15 cellular contexts compared by ENCODE assay signal in the genomic region with DNA sequence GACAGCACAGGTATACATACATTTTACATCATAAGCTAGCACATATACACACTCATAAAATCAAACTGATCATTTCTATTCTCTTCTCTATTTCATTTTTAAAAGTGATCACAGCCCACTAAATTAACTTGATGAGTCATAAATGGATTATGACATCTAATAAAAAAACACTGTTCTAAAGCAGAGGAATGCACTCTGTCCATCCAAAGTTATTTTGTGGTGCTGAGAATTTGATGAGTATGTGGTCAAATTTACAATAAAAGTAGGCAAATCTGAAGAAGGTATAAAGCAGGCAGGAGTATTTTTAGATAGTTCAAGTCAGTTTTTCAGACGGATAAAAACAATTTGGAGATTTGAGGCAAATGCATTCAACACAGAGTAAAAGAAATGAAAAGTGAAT.
DNase-seq lines count a peak whose midpoint lies in the region; TF ChIP-seq lines count a peak whose summit lies in the region.
"Had no signal": no experiment of that assay in that cellular context is flagged by ENCODE, and none has a peak within 500 bp of the region (broad histone marks: within the 10 kb centered on the region; RNA-seq: fewer than 3 reads in every experiment).

No MANE protein-coding gene starts in this region.

- H3K4me3 ChIP-seq in mammary epithelial cell (replicated peaks in 1 of 3; ENCODE audit: insufficient read depth in 1 of 3, low read depth in 2 of 3, low read length in 3 of 3) (no peak overlapping the region), mesenchymal stem cell (ENCODE audit: insufficient read depth in 1 of 2, low read depth in 1 of 2, low read length in 2 of 2) (no peak overlapping the region)

- intact Hi-C loops in mammary epithelial cell (cut with micrococcal nuclease) (loop anchor here (5.0 to 10.0 kb wide), 3 partner anchors 105 to 542 kb away; partner anchors contain the start of gene NOL4), MCF 10A (cut with micrococcal nuclease) (loop anchor here (5.0 kb wide), 2 partner anchors 542 to 887 kb away; no protein-coding TSS in a partner anchor)

- H4K91ac ChIP-seq in mesenchymal stem cell (ENCODE audit: low read length) = no peak overlapping the region

- no peaks in the 10 kb centered on the region for H3K79me1 ChIP-seq in mesenchymal stem cell (replicated peaks; ENCODE audit: low read length, poor library complexity, severe bottlenecking)

- no peak for TF ChIP-seq CTCF in mammary epithelial cell (conservative IDR thresholded peaks at IDR 0.05 in 1 of 2, IDR thresholded peaks at IDR 0.05 in 1 of 2; ENCODE audit: extremely low read depth in 1 of 2, insufficient read depth in 1 of 2, low read depth in 1 of 2, low read length in 2 of 2)
- TF ChIP-seq CTCF in MCF 10A (IDR thresholded peaks at IDR 0.05; ENCODE audit: unreplicated experiment) = no peak

- no peak overlapping the region for H3K4ac ChIP-seq in mesenchymal stem cell (ENCODE audit: low read depth in 1 of 2, low read length in 2 of 2)

- BruUV-seq in mammary epithelial cell (replicated peaks; lab: Mats Ljungman, UMichigan) (no TSS peak), MCF 10A (replicated peaks; lab: Mats Ljungman, UMichigan) (no TSS peak)

- H2BK15ac ChIP-seq in mesenchymal stem cell (ENCODE audit: low read depth, poor library complexity, severe bottlenecking) = no peak overlapping the region

- WGBS in mammary epithelial cell (ENCODE audit: low coverage, missing lambda C conversion rate) = 6% methylated on average over 1 of the region's 1 CpG
- WGBS in mesenchymal stem cell = 86% methylated on average over 1 of the region's 1 CpG

- H3K9ac ChIP-seq in mammary epithelial cell (ENCODE audit: insufficient read depth, low read length) (no peak overlapping the region), mesenchymal stem cell (ENCODE audit: low read length) (no peak overlapping the region)

- CTCF ChIA-PET in mammary epithelial cell (lab: Charles Lee; ENCODE audit: low non-redundant PET) = no interaction called here
- CTCF ChIA-PET in MCF 10A (lab: Yijun Ruan, JAX) = interaction anchor here (0.5 kb wide), 1 partner anchor 806 kb away, joined by 5 read pairs; no protein-coding TSS in a partner anchor

- in situ Hi-C loops in mammary epithelial cell (cut with MboI; ENCODE audit: low sequenced_read_pairs in 2 of 2) = loop anchor here (5.0 to 10.0 kb wide), 2 partner anchors 202 to 205 kb away; no protein-coding TSS in a partner anchor
- in situ Hi-C loops in KBM-7 (cut with MboI; ENCODE audit: low pct_unique_long_range_greater_than_20kb, low sequenced_read_pairs) = no loop called here

- H3K9me3 ChIP-seq in mammary epithelial cell (replicated peaks; ENCODE audit: insufficient read depth, low read length) (no peaks in the 10 kb centered on the region), mesenchymal stem cell (ENCODE audit: control insufficient read depth, low read length) (no peaks in the 10 kb centered on the region)

- H3K79me2 ChIP-seq in mammary epithelial cell (ENCODE audit: insufficient read depth, low read length) = no peaks in the 10 kb centered on the region

- no peaks in the 10 kb centered on the region for H3K27me3 Mint-ChIP-seq in MCF 10A (ENCODE audit: insufficient read depth, unreplicated experiment)
- H3K27me3 Mint-ChIP-seq: CD4-positive, alpha-beta memory T cell had no signal

- H3K36me3 ChIP-seq in mammary epithelial cell (ENCODE audit: insufficient read depth, low read length) = no peaks in the 10 kb centered on the region
- H3K36me3 ChIP-seq in mesenchymal stem cell (ENCODE audit: control insufficient read depth in 1 of 2, insufficient read depth in 2 of 2, low read depth in 1 of 2, low read length in 2 of 2) = no peaks in the 10 kb centered on the region

- no peaks in the 10 kb centered on the region for H3K27me3 ChIP-seq in mammary epithelial cell (ENCODE audit: insufficient read depth, low read length)
- no peaks in the 10 kb centered on the region for H3K27me3 ChIP-seq in mesenchymal stem cell (ENCODE audit: control insufficient read depth in 1 of 2, insufficient read depth in 1 of 2, low read length in 2 of 2)

- no peaks in the 10 kb centered on the region for H4K20me1 ChIP-seq in mammary epithelial cell (ENCODE audit: insufficient read depth, low read length)

- no peak overlapping the region for H3K27ac Mint-ChIP-seq in MCF 10A (ENCODE audit: low read depth, unreplicated experiment)
- H3K27ac Mint-ChIP-seq: CD4-positive, alpha-beta memory T cell had no signal

- H3K4me3 Mint-ChIP-seq in MCF 10A (ENCODE audit: unreplicated experiment) = no peak overlapping the region
- H3K4me3 Mint-ChIP-seq: CD4-positive, alpha-beta memory T cell had no signal

- no peak overlapping the region for H2AK5ac ChIP-seq in mesenchymal stem cell (ENCODE audit: low read length, severe bottlenecking)

- H3K4me1 Mint-ChIP-seq in MCF 10A (ENCODE audit: insufficient read depth, unreplicated experiment) = peaks cover 5% of the 10 kb centered on the region
- H3K4me1 Mint-ChIP-seq: CD4-positive, alpha-beta memory T cell had no signal

- H2BK12ac ChIP-seq in mesenchymal stem cell (ENCODE audit: low read length in 2 of 2) = no peak overlapping the region

- peaks cover 19% of the 10 kb centered on the region for H3K4me1 ChIP-seq in mammary epithelial cell (ENCODE audit: insufficient read depth, low read length)
- H3K4me1 ChIP-seq in mesenchymal stem cell (ENCODE audit: control insufficient read depth, insufficient read depth, low read depth, low read length) = peaks cover 1% of the 10 kb centered on the region

- H3K4me2 ChIP-seq in mammary epithelial cell (ENCODE audit: insufficient read depth, low read depth, low read length) (peak overlapping the region; percentile 65), mesenchymal stem cell (ENCODE audit: low read length, poor library complexity, severe bottlenecking) (no peak overlapping the region)

- H2BK120ac ChIP-seq in mesenchymal stem cell (ENCODE audit: low read depth, low read length) = no peak overlapping the region

- H3K23ac ChIP-seq in mesenchymal stem cell (ENCODE audit: low read length in 2 of 2) = no peak overlapping the region

- no peak overlapping the region for H3K18ac ChIP-seq in mesenchymal stem cell (ENCODE audit: low read depth in 1 of 2, low read length in 2 of 2)

- no peak overlapping the region for H4K8ac ChIP-seq in mesenchymal stem cell (ENCODE audit: low read length)

- H2AFZ ChIP-seq in mammary epithelial cell (ENCODE audit: low read depth, low read length) (no peak overlapping the region), mesenchymal stem cell (ENCODE audit: low read depth, low read length) (no peak overlapping the region)

- no peaks in the 10 kb centered on the region for H3K9me3 Mint-ChIP-seq in MCF 10A (ENCODE audit: unreplicated experiment)

- H3K14ac ChIP-seq in mesenchymal stem cell (ENCODE audit: low read length in 2 of 2) = no peak overlapping the region

- dilution Hi-C loops in mammary epithelial cell (cut with HindIII; ENCODE audit: low sequenced_read_pairs) = no loop called here

- H3K27ac ChIP-seq in mammary epithelial cell (ENCODE audit: insufficient read depth, low read depth, low read length) (no peak overlapping the region), mesenchymal stem cell (ENCODE audit: low read length, poor library complexity, severe bottlenecking) (peak overlapping the region; percentile 69)

- DNase-seq in mammary epithelial cell (no peak), MCF 10A (ENCODE audit: unreplicated experiment) (no peak), astrocyte of the hippocampus (ENCODE audit: low read depth, low spot score) (peak; percentile 14), mesenchymal stem cell (no peak), ureter (ENCODE audit: low spot score) (no peak), NCI-H187 (lab: John Stamatoyannopoulos, UW) (no peak), NCI-H2171 treated with DMSO at 0.1 percent for 48 hours (lab: John Stamatoyannopoulos, UW) (no peak), KBM-7 (no peak)
- DNase-seq: 8988T; CD4-positive, alpha-beta memory T cell; HCEC 1CT; NCI-H1417 treated with DMSO at 0.1 percent for 48 hours; NCI-H2081 treated with DMSO at 0.1 percent for 48 hours; NCI-H510A treated with DMSO at 0.1 percent for 48 hours; SHP77 had no signal

- no peaks in the 10 kb centered on the region for H3K36me3 Mint-ChIP-seq in MCF 10A (ENCODE audit: insufficient read depth, unreplicated experiment)
- H3K36me3 Mint-ChIP-seq: CD4-positive, alpha-beta memory T cell had no signal

- no peak overlapping the region for H2BK5ac ChIP-seq in mesenchymal stem cell (ENCODE audit: low read depth, low read length, poor library complexity, severe bottlenecking)

- POLR2A ChIA-PET in MCF 10A (lab: Yijun Ruan, JAX) = no interaction called here
